Comparison of ENCODE assay signal across 1 cellular context in genomic region chr11:101523634-101524260, GRCh38.
TF ChIP-seq lines count a peak whose summit lies in the region.

No MANE protein-coding gene starts in this region.

TF ChIP-seq in H1, 55 proteins besides CTCF, POLR2A, EP300 and RAD21:
- TF ChIP-seq TEAD4 (IDR thresholded peaks at IDR 0.05; ENCODE audit: low read depth, low read length) (peak; percentile 79), MAFK (IDR thresholded peaks at IDR 0.05; ENCODE audit: low read depth, low read length) (no peak), RNF2 (IDR thresholded peaks at IDR 0.05; ENCODE audit: borderline replicate concordance, low read depth, low read length, missing control alignments, poor library complexity, severe bottlenecking) (no peak), CBX8 (IDR thresholded peaks at IDR 0.05; ENCODE audit: borderline replicate concordance, low read depth, low read length) (no peak), POU5F1 (IDR thresholded peaks at IDR 0.05; ENCODE audit: low read depth, low read length) (no peak), SIN3A (conservative IDR thresholded peaks at IDR 0.05 in 1 of 2, IDR thresholded peaks at IDR 0.05 in 1 of 2; ENCODE audit: low read depth in 1 of 2, low read length in 2 of 2) (no peak), BCL11A (IDR thresholded peaks at IDR 0.05; ENCODE audit: low read depth in 2 of 2, low read length in 2 of 2) (peak in 1 of 2 experiments; percentile 71), EZH2 (IDR thresholded peaks at IDR 0.05; ENCODE audit: low read depth, low read length, severe bottlenecking) (no peak), SP4 (IDR thresholded peaks at IDR 0.05; ENCODE audit: low read length) (no peak), ZNF274 (IDR thresholded peaks at IDR 0.05; ENCODE audit: borderline replicate concordance, extremely low read depth, low read length) (no peak), ATF2 (IDR thresholded peaks at IDR 0.05; ENCODE audit: low read length) (peak; percentile 41; the same call in 1 of the 2 replicates), KDM1A (IDR thresholded peaks at IDR 0.05; ENCODE audit: borderline replicate concordance, low read length) (no peak), POLR2AphosphoS5 (IDR thresholded peaks at IDR 0.05; ENCODE audit: low read depth, low read length) (no peak), TAF1 (IDR thresholded peaks at IDR 0.05; ENCODE audit: low read depth, low read length) (no peak), HDAC2 (IDR thresholded peaks at IDR 0.05; ENCODE audit: borderline replicate concordance in 1 of 2, low read depth in 2 of 2, low read length in 2 of 2) (0 out of 4 replicates have a peak, but pooled peaks of 1 of the 2 experiments have one; percentile 46), SP1 (IDR thresholded peaks at IDR 0.05; ENCODE audit: low read depth, low read length) (0 out of 2 replicates have a peak, but pooled peaks have one; percentile 54), E2F6 (IDR thresholded peaks at IDR 0.05) (no peak), NANOG (IDR thresholded peaks at IDR 0.05; ENCODE audit: insufficient read depth, low read depth, low read length, poor library complexity, severe bottlenecking) (no peak), JUND (IDR thresholded peaks at IDR 0.05; ENCODE audit: low read length) (no peak), BACH1 (IDR thresholded peaks at IDR 0.05; ENCODE audit: low read length) (no peak), CTBP2 (IDR thresholded peaks at IDR 0.05; ENCODE audit: borderline replicate concordance, insufficient read depth, insufficient read length, low read length) (no peak), NRF1 (IDR thresholded peaks at IDR 0.05; ENCODE audit: low read depth, low read length) (no peak), SIX5 (IDR thresholded peaks at IDR 0.05; ENCODE audit: low read depth, low read length) (no peak)
